In genomic region chr5:164230341-164230740, GRCh38 we compare ENCODE assay signal across 29 cellular contexts.
"Had no signal": no experiment of that assay in that cellular context is flagged by ENCODE, and none has a peak within 500 bp of the region (broad histone marks: within the 10 kb centered on the region; RNA-seq: fewer than 3 reads in every experiment).

No MANE protein-coding gene starts in this region.

- H3K27ac Mint-ChIP-seq: stimulated activated effector memory CD8-positive, alpha-beta T cell treated with anti-CD3 and anti-CD28 coated beads, Interleukin-12 subunit alpha, Interleukin-12 subunit beta, amount 100 ng/mL, for 72 hours; stimulated activated memory B cell treated with anti-CD40 and anti-IgM and Interleukin-4, amounts not matched to agents 10 μg/mL and 1 μg/mL and 100 μg/mL, for 72 hours; stimulated activated naive B cell treated with anti-CD40 and anti-IgM and Interleukin-4, amounts not matched to agents 10 μg/mL and 1 μg/mL and 100 μg/mL, for 72 hours; stimulated activated naive CD8-positive, alpha-beta T cell treated with anti-CD3 and anti-CD28 coated beads, Interleukin-15, amount 100 ng/mL, for 72 hours; stimulated activated naive CD8-positive, alpha-beta T cell treated with anti-CD3 and anti-CD28 coated beads, Interleukin-15, Interleukin-2, amounts not matched to agents 100 ng/mL and 50 ng/mL, for 24 hours; type B pancreatic cell had no signal

- H3K4me1 Mint-ChIP-seq: stimulated activated effector memory CD8-positive, alpha-beta T cell treated with anti-CD3 and anti-CD28 coated beads, Interleukin-12 subunit alpha, Interleukin-12 subunit beta, amount 100 ng/mL, for 72 hours; stimulated activated naive CD8-positive, alpha-beta T cell treated with anti-CD3 and anti-CD28 coated beads, Interleukin-15, amount 100 ng/mL, for 72 hours had no signal

- H3K36me3 ChIP-seq: stomach, suprapubic skin, thoracic aorta, thyroid gland, tibial artery, tibial nerve, transverse colon, upper lobe of left lung, upper lobe of right lung, uterus, vagina had no signal

- DNase-seq: stimulated activated CD4-positive, alpha-beta T cell treated with anti-CD3 and anti-CD28 coated beads, Interleukin-2, amount 100 ng/mL, for 48 hours; stimulated activated CD4-positive, alpha-beta T cell treated with anti-CD3 and anti-CD28 coated beads, Interleukin-4, amount 100 ng/mL, for 1 hour; stimulated activated CD4-positive, alpha-beta T cell treated with anti-CD3 and anti-CD28 coated beads, Interleukin-4, amount 100 ng/mL, for 24 hours; stimulated activated CD4-positive, alpha-beta T cell treated with anti-CD3 and anti-CD28 coated beads, Interleukin-4, amount 100 ng/mL, for 4 hours; stimulated activated CD8-positive, alpha-beta memory T cell treated with anti-CD3 and anti-CD28 coated beads, Interleukin-4, amount 100 ng/mL, for 48 hours; stimulated activated naive B cell treated with anti-CD40 and anti-IgM and Interleukin-4, amounts not matched to agents 10 μg/mL and 1 μg/mL and 100 μg/mL, for 72 hours; stimulated activated naive CD4-positive, alpha-beta T cell; stimulated activated naive CD4-positive, alpha-beta T cell treated with Interleukin-2 at 50 U/mL for 16 hours; stimulated activated naive CD8-positive, alpha-beta T cell treated with anti-CD3 and anti-CD28 coated beads, Interleukin-15, amount 100 ng/mL, for 72 hours; stimulated activated naive CD8-positive, alpha-beta T cell treated with anti-CD3 and anti-CD28 coated beads, Interleukin-15, Interleukin-2, amounts not matched to agents 100 U/mL and 50 U/mL, for 24 hours; stomach; substantia nigra; testis; thyroid gland; tibial artery; transverse colon; trophoblast cell; upper lobe of left lung; upper lobe of right lung; uterus had no signal

- H3K27me3 Mint-ChIP-seq: stimulated activated memory B cell treated with anti-CD40 and anti-IgM and Interleukin-4, amounts not matched to agents 10 μg/mL and 1 μg/mL and 100 μg/mL, for 72 hours; stimulated activated naive CD8-positive, alpha-beta T cell treated with anti-CD3 and anti-CD28 coated beads, Interleukin-15, amount 100 ng/mL, for 72 hours; stimulated activated naive CD8-positive, alpha-beta T cell treated with anti-CD3 and anti-CD28 coated beads, Interleukin-15, Interleukin-2, amounts not matched to agents 100 ng/mL and 50 ng/mL, for 24 hours; type B pancreatic cell had no signal

- ATAC-seq: stimulated activated effector memory CD8-positive, alpha-beta T cell treated with anti-CD3 and anti-CD28 coated beads, Interleukin-12 subunit alpha, Interleukin-12 subunit beta, amount 100 ng/mL, for 72 hours; stimulated activated memory B cell treated with anti-CD40 and anti-IgM and Interleukin-4, amounts not matched to agents 10 μg/mL and 1 μg/mL and 100 μg/mL, for 72 hours; stimulated activated naive B cell treated with anti-CD40 and anti-IgM and Interleukin-4, amounts not matched to agents 10 μg/mL and 1 μg/mL and 100 μg/mL, for 72 hours; stimulated activated naive CD8-positive, alpha-beta T cell treated with anti-CD3 and anti-CD28 coated beads, Interleukin-15, amount 100 ng/mL, for 72 hours; stimulated activated naive CD8-positive, alpha-beta T cell treated with anti-CD3 and anti-CD28 coated beads, Interleukin-15, Interleukin-2, amounts not matched to agents 100 U/mL and 50 U/mL, for 24 hours; upper lobe of right lung had no signal

- H3K27ac ChIP-seq: stomach, suprapubic skin, testis, thoracic aorta, thyroid gland, tibial artery, tibial nerve, transverse colon, upper lobe of left lung, upper lobe of right lung, uterus, vagina had no signal

- H3K4me3 ChIP-seq: stomach, suprapubic skin, testis, thoracic aorta, thyroid gland, tibial artery, tibial nerve, transverse colon, upper lobe of left lung, upper lobe of right lung, uterus, vagina had no signal

- H3K9me3 Mint-ChIP-seq: stimulated activated naive CD8-positive, alpha-beta T cell treated with anti-CD3 and anti-CD28 coated beads, Interleukin-15, amount 100 ng/mL, for 72 hours; stimulated activated naive CD8-positive, alpha-beta T cell treated with anti-CD3 and anti-CD28 coated beads, Interleukin-15, Interleukin-2, amounts not matched to agents 100 ng/mL and 50 ng/mL, for 24 hours had no signal

- H3K27me3 ChIP-seq: stomach, suprapubic skin, testis, thyroid gland, tibial artery, tibial nerve, transverse colon, upper lobe of left lung, upper lobe of right lung, uterus, vagina had no signal

- H3K36me3 Mint-ChIP-seq: stimulated activated effector memory CD8-positive, alpha-beta T cell treated with anti-CD3 and anti-CD28 coated beads, Interleukin-12 subunit alpha, Interleukin-12 subunit beta, amount 100 ng/mL, for 72 hours; stimulated activated memory B cell treated with anti-CD40 and anti-IgM and Interleukin-4, amounts not matched to agents 10 μg/mL and 1 μg/mL and 100 μg/mL, for 72 hours; stimulated activated naive B cell treated with anti-CD40 and anti-IgM and Interleukin-4, amounts not matched to agents 10 μg/mL and 1 μg/mL and 100 μg/mL, for 72 hours; type B pancreatic cell had no signal

- H3K4me1 ChIP-seq: suprapubic skin, testis, thyroid gland, tibial artery, tibial nerve, transverse colon, upper lobe of right lung, uterus, vagina had no signal

- FAIRE-seq: urothelium cell line had no signal

- H3K9me3 ChIP-seq: suprapubic skin, testis, thoracic aorta, thyroid gland, tibial artery, tibial nerve, transverse colon, upper lobe of left lung, upper lobe of right lung, uterus, vagina had no signal

- H3K4me3 Mint-ChIP-seq: stimulated activated effector memory CD8-positive, alpha-beta T cell treated with anti-CD3 and anti-CD28 coated beads, Interleukin-12 subunit alpha, Interleukin-12 subunit beta, amount 100 ng/mL, for 72 hours; stimulated activated memory B cell treated with anti-CD40 and anti-IgM and Interleukin-4, amounts not matched to agents 10 μg/mL and 1 μg/mL and 100 μg/mL, for 72 hours; stimulated activated naive B cell treated with anti-CD40 and anti-IgM and Interleukin-4, amounts not matched to agents 10 μg/mL and 1 μg/mL and 100 μg/mL, for 72 hours; stimulated activated naive CD8-positive, alpha-beta T cell treated with anti-CD3 and anti-CD28 coated beads, Interleukin-15, amount 100 ng/mL, for 72 hours; stimulated activated naive CD8-positive, alpha-beta T cell treated with anti-CD3 and anti-CD28 coated beads, Interleukin-15, Interleukin-2, amounts not matched to agents 100 ng/mL and 50 ng/mL, for 24 hours; type B pancreatic cell had no signal
